ENCODE assay signal across 27 cellular contexts in genomic region chr19:29255912-29256311, GRCh38. TPM values are rescaled to one million over a fixed set of nuclear protein-coding genes. Genes with fewer than 3 reads are reported as not detected.
DNase-seq lines count a peak whose midpoint lies in the region; ATAC-seq and TF ChIP-seq lines count a peak whose summit lies in the region.
"Had no signal": no experiment of that assay in that cellular context is flagged by ENCODE, and none has a peak within 500 bp of the region (broad histone marks: within the 10 kb centered on the region; RNA-seq: fewer than 3 reads in every experiment).

No MANE protein-coding gene starts in this region.

- H3K4me1 Mint-ChIP-seq in osteocyte (ENCODE audit: unreplicated experiment): no peaks in the 10 kb centered on the region
- no peaks in the 10 kb centered on the region for H3K4me1 Mint-ChIP-seq in type B pancreatic cell (ENCODE audit: unreplicated experiment)
- H3K4me1 Mint-ChIP-seq: CD14-positive monocyte; CD4-positive, alpha-beta memory T cell; CD4-positive, CD25-positive, alpha-beta regulatory T cell had no signal

- H3K27ac Mint-ChIP-seq in osteocyte (ENCODE audit: unreplicated experiment) (no peak overlapping the region), type B pancreatic cell (no peak overlapping the region)
- H3K27ac Mint-ChIP-seq: B cell; CD14-positive monocyte; CD4-positive, alpha-beta memory T cell; CD4-positive, CD25-positive, alpha-beta regulatory T cell had no signal

- no peak for ATAC-seq in left cardiac atrium
- no peak for ATAC-seq in left lobe of liver
- ATAC-seq: A549, GM12878 had no signal

- H3K9me3 ChIP-seq in BE2C: no peaks in the 10 kb centered on the region
- H3K9me3 ChIP-seq: BLaER1 had no signal

- H3K9me3 Mint-ChIP-seq in osteocyte (ENCODE audit: unreplicated experiment): no peaks in the 10 kb centered on the region
- H3K9me3 Mint-ChIP-seq in type B pancreatic cell: no peaks in the 10 kb centered on the region

- intact Hi-C loops in cardiac septum (cut with DNase I): no loop called here
- intact Hi-C loops in left cardiac atrium (cut with DNase I): no loop called here

- no peak overlapping the region for H3K4me3 ChIP-seq in BE2C (ENCODE audit: low read depth, low read length)
- H3K4me3 ChIP-seq: A549, BLaER1, GM12878 had no signal

- POLR2A ChIA-PET in RWPE1 (lab: Yijun Ruan, JAX; ENCODE audit: low non-redundant PET): no interaction called here

- peaks cover 4% of the 10 kb centered on the region for H3K27me3 Mint-ChIP-seq in osteocyte (ENCODE audit: unreplicated experiment)
- peaks cover 29% of the 10 kb centered on the region for H3K27me3 Mint-ChIP-seq in type B pancreatic cell

- TF ChIP-seq CTCF in osteocyte (IDR thresholded peaks at IDR 0.05): no peak
- TF ChIP-seq CTCF in type B pancreatic cell (conservative IDR thresholded peaks at IDR 0.05): no peak
- no peak for TF ChIP-seq CTCF in BE2C (IDR thresholded peaks at IDR 0.05; ENCODE audit: low read depth, low read length)
- TF ChIP-seq CTCF in RWPE1 (conservative IDR thresholded peaks at IDR 0.05; ENCODE audit: low read depth): no peak

- peak; percentile 24 for DNase-seq in cardiac septum (ENCODE audit: low spot score)
- DNase-seq in left cardiac atrium: no peak
- DNase-seq in left lobe of liver (ENCODE audit: low spot score): peak; percentile 2
- peak; percentile 67 for DNase-seq in osteocyte (ENCODE audit: extremely low spot score, unreplicated experiment)
- DNase-seq in type B pancreatic cell (ENCODE audit: extremely low spot score, unreplicated experiment): peak; percentile 40
- DNase-seq in BE2C: no peak
- no peak for DNase-seq in RWPE1 (ENCODE audit: low spot score)
- no peak for DNase-seq in HUDEP-2 (lab: John Stamatoyannopoulos, UW; ENCODE audit: unreplicated experiment in 76 of 76)
- DNase-seq: AML-193; C1 segment of cervical spinal cord; CD4-positive, alpha-beta memory T cell; CD4-positive, CD25-positive, alpha-beta regulatory T cell; CD8-positive, alpha-beta memory T cell; COR-L47; DMS 273 treated with DMSO at 0.1 percent for 48 hours; DMS153; DMS53; DMS79; DND-41; EL; GDM1 had no signal

- no peak overlapping the region for H3K27ac ChIP-seq in RWPE1
- H3K27ac ChIP-seq: 22Rv1, A549, BLaER1 had no signal

- H3K36me3 Mint-ChIP-seq in osteocyte (ENCODE audit: unreplicated experiment) (no peaks in the 10 kb centered on the region), type B pancreatic cell (no peaks in the 10 kb centered on the region)
- H3K36me3 Mint-ChIP-seq: CD14-positive monocyte; CD4-positive, alpha-beta memory T cell; CD4-positive, CD25-positive, alpha-beta regulatory T cell; CD8-positive, alpha-beta memory T cell had no signal

- H3K4me3 Mint-ChIP-seq in osteocyte (ENCODE audit: unreplicated experiment) (no peak overlapping the region), type B pancreatic cell (no peak overlapping the region)
- H3K4me3 Mint-ChIP-seq: B cell; CD14-positive monocyte; CD4-positive, alpha-beta memory T cell; CD4-positive, CD25-positive, alpha-beta regulatory T cell had no signal

- H3K36me3 ChIP-seq in BE2C: no peaks in the 10 kb centered on the region
- H3K36me3 ChIP-seq: BLaER1 had no signal

- CTCF ChIA-PET in RWPE1 (lab: Yijun Ruan, JAX): interaction anchor here (0.5 to 0.7 kb wide), 3 partner anchors 13 to 478 kb away, joined by 3 read pairs; no protein-coding TSS in a partner anchor

- H3K4me1 ChIP-seq in BE2C: no peaks in the 10 kb centered on the region
- H3K4me1 ChIP-seq: A549, BLaER1 had no signal

- H3K27me3 ChIP-seq in BE2C: no peaks in the 10 kb centered on the region
- H3K27me3 ChIP-seq: BLaER1 had no signal

RNA-seq across cellular contexts. Expression of gene UQCRFS1, which starts 43.0 kb away (rescaled TPM):
- 112 TPM for total RNA-seq in cardiac septum
- total RNA-seq in left cardiac atrium: 100 to 1,000 TPM; 112 to 127 TPM
- total RNA-seq in left lobe of liver: 26.9 TPM
- 25.4 and 25.6 TPM in 2 replicates for total RNA-seq in osteocyte
- total RNA-seq in type B pancreatic cell (ENCODE audit: low replicate concordance): 43.0 and 47.4 TPM in 2 replicates
- 56.9 TPM for polyA plus RNA-seq in BE2C (2012; ENCODE audit: insufficient read depth, insufficient read length, low read depth)

Comparison
In these comparisons a context has a peak if more than half of its experiments do, and no peak if none do; other contexts are left out.
1. DNase-seq: peak in cardiac septum (single experiment), left lobe of liver (single experiment), osteocyte (single experiment) and type B pancreatic cell (single experiment); none in left cardiac atrium (single experiment), BE2C (single experiment), RWPE1 (single experiment) and HUDEP-2 (0 of 76).